11 cellular contexts compared by ENCODE assay signal in genomic region chr10:71667374-71667750, GRCh38. TPM values are rescaled to one million over a fixed set of nuclear protein-coding genes. Genes with fewer than 3 reads are reported as not detected.
DNase-seq lines count a peak whose midpoint lies in the region; ATAC-seq, FAIRE-seq and TF ChIP-seq lines count a peak whose summit lies in the region.
"Had no signal": no experiment of that assay in that cellular context is flagged by ENCODE, and none has a peak within 500 bp of the region (broad histone marks: within the 10 kb centered on the region; RNA-seq: fewer than 3 reads in every experiment).

No MANE protein-coding gene starts in this region.

- FAIRE-seq in GM19239 (lab: Jason Lieb, UNC) = peak; percentile 31
- FAIRE-seq: colon had no signal

- ATAC-seq in DND-41 (ENCODE audit: insufficient read depth, low read depth) = peak; percentile 32; the same call in 2 of the 3 replicates
- ATAC-seq in naive B cell (ENCODE audit: low read depth in 2 of 2) = peak; percentile 72 to 76
- no peak for ATAC-seq in HG02981 (IDR thresholded peaks at IDR 0.05; ENCODE audit: unreplicated experiment)

- DNase-seq in DND-41 (no peak), GM19239 (ENCODE audit: insufficient read length, low spot score) (no peak), naive B cell (peak; percentile 22), SW480 (ENCODE audit: low spot score) (no peak), HuH-7.5 (ENCODE audit: low spot score) (no peak)
- DNase-seq: esophagus squamous epithelium, NCI-H187, NCI-H510A treated with DMSO at 0.1 percent for 48 hours had no signal

- H3K4me1 Mint-ChIP-seq in naive B cell = peaks cover 17 to 32% (median 20%) of the 10 kb centered on the region in 3 donors

- H4K20me1 ChIP-seq in DND-41 (ENCODE audit: insufficient read depth, low read length) = no peaks in the 10 kb centered on the region
- H4K20me1 ChIP-seq in OCI-LY3 (ENCODE audit: insufficient read depth, low read length) = no peaks in the 10 kb centered on the region

- H3K36me3 ChIP-seq in DND-41 (ENCODE audit: insufficient read depth, low read length) = no peaks in the 10 kb centered on the region
- H3K36me3 ChIP-seq in OCI-LY3 (replicated peaks; ENCODE audit: low read depth, low read length) = no peaks in the 10 kb centered on the region
- H3K36me3 ChIP-seq: esophagus squamous epithelium had no signal

- peaks cover 5 to 24% (median 5%) of the 10 kb centered on the region in 3 donors for H3K27me3 Mint-ChIP-seq in naive B cell

- peaks cover 0 to 1% (median 0%) of the 10 kb centered on the region in 7 donors for H3K9me3 Mint-ChIP-seq in naive B cell

- H3K27me3 ChIP-seq in DND-41 (ENCODE audit: insufficient read depth, low read length, poor library complexity) = no peaks in the 10 kb centered on the region
- H3K27me3 ChIP-seq in OCI-LY3 (ENCODE audit: low read depth, low read length) = peaks cover 8% of the 10 kb centered on the region
- H3K27me3 ChIP-seq: esophagus squamous epithelium had no signal

- no peaks in the 10 kb centered on the region for H3K79me2 ChIP-seq in DND-41 (ENCODE audit: insufficient read depth, low read length)
- H3K79me2 ChIP-seq in OCI-LY3 (ENCODE audit: low read length) = no peaks in the 10 kb centered on the region

- H2AFZ ChIP-seq in DND-41 (ENCODE audit: low read depth, low read length) (no peak overlapping the region), OCI-LY3 (ENCODE audit: low read depth, low read length) (peak overlapping the region; percentile 88; the same call in 1 of the 2 replicates)

- H3K4me1 ChIP-seq in DND-41 (ENCODE audit: insufficient read depth, low read length) = no peaks in the 10 kb centered on the region
- H3K4me1 ChIP-seq in OCI-LY3 (ENCODE audit: low read length) = peaks cover 21% of the 10 kb centered on the region

- H3K27ac Mint-ChIP-seq in naive B cell = peak overlapping the region in 4 of 6 donors; percentile 0 to 95 (median 51)

- H3K9me3 ChIP-seq in DND-41 (ENCODE audit: insufficient read depth, low read length, severe bottlenecking) (no peaks in the 10 kb centered on the region), OCI-LY3 (ENCODE audit: insufficient read depth, low read length) (no peaks in the 10 kb centered on the region)
- H3K9me3 ChIP-seq: esophagus squamous epithelium had no signal

- H3K36me3 Mint-ChIP-seq in naive B cell = no peaks in the 10 kb centered on the region

- H3K4me3 ChIP-seq in DND-41 (ENCODE audit: low read depth in 1 of 2, low read length in 2 of 2) = no peak overlapping the region
- no peak overlapping the region for H3K4me3 ChIP-seq in OCI-LY3 (ENCODE audit: low read length)
- H3K4me3 ChIP-seq: esophagus squamous epithelium had no signal

- H3K4me2 ChIP-seq in DND-41 (ENCODE audit: insufficient read depth, low read length) (no peak overlapping the region), OCI-LY3 (ENCODE audit: low read length) (peak overlapping the region; percentile 50)

- H3K27ac ChIP-seq in DND-41 (ENCODE audit: low read length) (no peak overlapping the region), OCI-LY3 (ENCODE audit: low read length) (no peak overlapping the region)
- H3K27ac ChIP-seq: esophagus squamous epithelium had no signal

- peak overlapping the region in 6 of 8 donors; percentile 3 to 84 (median 25) for H3K4me3 Mint-ChIP-seq in naive B cell

- TF ChIP-seq CTCF in DND-41 (IDR thresholded peaks at IDR 0.05; ENCODE audit: borderline replicate concordance, extremely low read depth, low read length, poor library complexity, severe bottlenecking) = no peak
- no peak for TF ChIP-seq CTCF in OCI-LY3 (IDR thresholded peaks at IDR 0.05; ENCODE audit: low read depth, low read length)

- H3K9ac ChIP-seq in DND-41 (ENCODE audit: low read depth, low read length) (no peak overlapping the region), OCI-LY3 (ENCODE audit: low read length) (no peak overlapping the region; the same call in 1 of the 2 replicates)

RNA-seq across cellular contexts. Expression of gene C10orf105, which starts 52.2 kb away (rescaled TPM):
- polyA plus RNA-seq in naive B cell (ENCODE audit: low read depth in 6 of 6) = not detected
